Comparison of ENCODE assay signal across 8 cellular contexts in genomic region chr4:146638801-146639351, GRCh38. TPM values are rescaled to one million over a fixed set of nuclear protein-coding genes. Genes with fewer than 3 reads are reported as not detected.
DNase-seq lines count a peak whose midpoint lies in the region; ATAC-seq, FAIRE-seq and TF ChIP-seq lines count a peak whose summit lies in the region.
"Had no signal": no experiment of that assay in that cellular context is flagged by ENCODE, and none has a peak within 500 bp of the region (broad histone marks: within the 10 kb centered on the region; RNA-seq: fewer than 3 reads in every experiment).

POU4F2 (plus strand) TSS chr4:146638893; CDS start chr4:146639141, 248 bp downstream.

- no peak within 1 kb of the TSS for H2BK120ac ChIP-seq in trophoblast cell (ENCODE audit: insufficient read depth, low read length, poor library complexity)

- no peaks in the 10 kb centered on the region for H3K9me1 ChIP-seq in endothelial cell of umbilical vein (replicated peaks; ENCODE audit: control insufficient read depth, extremely low read depth, insufficient read depth, low read length)

- no peak within 1 kb of the TSS for H4K91ac ChIP-seq in trophoblast cell (ENCODE audit: low read depth, low read length)

- no peaks in the 10 kb centered on the region for H3K9me2 ChIP-seq in PC-3 (replicated peaks; ENCODE audit: low read length)

- peak within 1 kb of the TSS in 1 of 3 experiments; percentile 19 for H3K4me3 ChIP-seq in endothelial cell of umbilical vein (replicated peaks in 1 of 3; ENCODE audit: insufficient read depth in 1 of 3, low read depth in 1 of 3, low read length in 3 of 3)
- H3K4me3 ChIP-seq in trophoblast cell (ENCODE audit: low read depth, low read length) = no peak within 1 kb of the TSS
- no peak within 1 kb of the TSS for H3K4me3 ChIP-seq in PC-3 (ENCODE audit: low read length)
- no peak within 1 kb of the TSS for H3K4me3 ChIP-seq in effector memory CD4-positive, alpha-beta T cell (ENCODE audit: insufficient read depth, low read depth, low read length, poor library complexity, severe bottlenecking)

- H3K18ac ChIP-seq in trophoblast cell (ENCODE audit: low read length) = no peak within 1 kb of the TSS

- no peak within 1 kb of the TSS for H3K4ac ChIP-seq in trophoblast cell (ENCODE audit: low read depth, low read length)

- dilution Hi-C loops in endothelial cell of umbilical vein (cut with MboI; ENCODE audit: extremely low pct_ligation_motif_present, low sequenced_read_pairs) = no loop called here

- no peaks in the 10 kb centered on the region for H3K79me1 ChIP-seq in trophoblast cell (ENCODE audit: low read length)

- no peaks in the 10 kb centered on the region for H3K79me2 ChIP-seq in endothelial cell of umbilical vein (ENCODE audit: control insufficient read depth, insufficient read depth, low read length)
- no peaks in the 10 kb centered on the region for H3K79me2 ChIP-seq in trophoblast cell (ENCODE audit: control insufficient read depth, insufficient read depth, low read length, poor library complexity)
- H3K79me2 ChIP-seq in PC-3 (ENCODE audit: low read length) = no peaks in the 10 kb centered on the region

- WGBS in trophoblast cell (ENCODE audit: extremely low coverage, insufficient coverage, insufficient read length) = no CpG with 5 or more reads among the region's 64 CpGs

- no peak for TF ChIP-seq CTCF in endothelial cell of umbilical vein (IDR thresholded peaks at IDR 0.05; ENCODE audit: extremely low read depth in 1 of 2, insufficient read depth in 1 of 2, low read depth in 1 of 2, low read length in 2 of 2)
- TF ChIP-seq CTCF in PC-3 (conservative IDR thresholded peaks at IDR 0.05; ENCODE audit: low read depth, low read length) = no peak

- intact Hi-C loops in endothelial cell of umbilical vein (cut with micrococcal nuclease) (loop anchor here (5.0 kb wide), 1 partner anchor 297 kb away; no protein-coding TSS in a partner anchor), PC-3 (cut with micrococcal nuclease) (no loop called here)

- BruUV-seq in endothelial cell of umbilical vein (replicated peaks; lab: Mats Ljungman, UMichigan) = no TSS peak
- no TSS peak for BruUV-seq in PC-3 (replicated peaks; lab: Mats Ljungman, UMichigan)

- no peak within 1 kb of the TSS for H2AFZ ChIP-seq in endothelial cell of umbilical vein (ENCODE audit: low read depth, low read length)
- H2AFZ ChIP-seq in trophoblast cell (ENCODE audit: insufficient read depth, low read length, poor library complexity) = peak within 1 kb of the TSS; percentile 27
- H2AFZ ChIP-seq in PC-3 (ENCODE audit: low read length) = no peak within 1 kb of the TSS

- H3K36me3 ChIP-seq in endothelial cell of umbilical vein (ENCODE audit: control insufficient read depth in 2 of 2, extremely low read depth in 1 of 2, insufficient read depth in 2 of 2, low read length in 2 of 2) (no peaks in the 10 kb centered on the region), trophoblast cell (ENCODE audit: control insufficient read depth in 1 of 2, insufficient read depth in 2 of 2, low read length in 2 of 2) (no peaks in the 10 kb centered on the region), PC-3 (ENCODE audit: low read depth, low read length) (no peaks in the 10 kb centered on the region)
- no peaks in the 10 kb centered on the region for H3K36me3 ChIP-seq in effector memory CD4-positive, alpha-beta T cell (ENCODE audit: control insufficient read depth, insufficient read depth, low read length)

- H3K9me3 ChIP-seq in endothelial cell of umbilical vein (replicated peaks; ENCODE audit: control insufficient read depth, insufficient read depth, low read length) (no peaks in the 10 kb centered on the region), trophoblast cell (ENCODE audit: insufficient read depth, low read depth, low read length) (peaks cover 8% of the 10 kb centered on the region), PC-3 (ENCODE audit: low read length) (no peaks in the 10 kb centered on the region)
- H3K9me3 ChIP-seq in effector memory CD4-positive, alpha-beta T cell (ENCODE audit: control insufficient read depth, low read length) = no peaks in the 10 kb centered on the region

- H3K14ac ChIP-seq in trophoblast cell (ENCODE audit: low read length) = no peak within 1 kb of the TSS

- no peak within 1 kb of the TSS for H3K9ac ChIP-seq in endothelial cell of umbilical vein (replicated peaks; ENCODE audit: extremely low read depth, insufficient read depth, low read length)
- H3K9ac ChIP-seq in trophoblast cell (ENCODE audit: low read length) = no peak within 1 kb of the TSS
- H3K9ac ChIP-seq in PC-3 (ENCODE audit: low read length) = no peak within 1 kb of the TSS

- no peak within 1 kb of the TSS for H2BK5ac ChIP-seq in trophoblast cell (ENCODE audit: low read depth, low read length, poor library complexity)

- no peaks in the 10 kb centered on the region for H3F3A ChIP-seq in PC-3 (ENCODE audit: low read length, unreplicated experiment)

- CTCF ChIA-PET in endothelial cell of umbilical vein (lab: Charles Lee) (interaction anchor here (1.2 kb wide), 1 partner anchor 296 kb away, joined by 3 read pairs; no protein-coding TSS in a partner anchor), PC-3 (lab: Charles Lee) (no interaction called here)

- no peak within 1 kb of the TSS for H3K27ac ChIP-seq in endothelial cell of umbilical vein (ENCODE audit: insufficient read depth, low read depth, low read length)
- no peak within 1 kb of the TSS for H3K27ac ChIP-seq in trophoblast cell (ENCODE audit: low read depth, low read length)
- H3K27ac ChIP-seq in PC-3 (ENCODE audit: low read length) = no peak within 1 kb of the TSS
- H3K27ac ChIP-seq in effector memory CD4-positive, alpha-beta T cell (ENCODE audit: insufficient read depth, low read length, poor library complexity, severe bottlenecking) = no peak within 1 kb of the TSS

- peak within 1 kb of the TSS; percentile 53 for H3K4me2 ChIP-seq in endothelial cell of umbilical vein (ENCODE audit: insufficient read depth, low read length)
- peak within 1 kb of the TSS; percentile 59 for H3K4me2 ChIP-seq in trophoblast cell (ENCODE audit: low read length)
- no peak within 1 kb of the TSS for H3K4me2 ChIP-seq in PC-3 (ENCODE audit: low read length)

- H4K8ac ChIP-seq in trophoblast cell (ENCODE audit: low read depth, low read length) = no peak within 1 kb of the TSS

- no peak within 1 kb of the TSS for H3K23ac ChIP-seq in trophoblast cell (ENCODE audit: low read length)

- in situ Hi-C loops in G401 (cut with HindIII; ENCODE audit: low sequenced_read_pairs) = no loop called here

- H4K20me1 ChIP-seq in endothelial cell of umbilical vein (replicated peaks; ENCODE audit: control insufficient read depth, extremely low read depth, insufficient read depth, low read length) (no peaks in the 10 kb centered on the region), PC-3 (ENCODE audit: low read length) (no peaks in the 10 kb centered on the region)

- H3K27me3 ChIP-seq in endothelial cell of umbilical vein (ENCODE audit: control insufficient read depth in 2 of 2, insufficient read depth in 2 of 2, low read length in 2 of 2) (peaks cover 68 to 90% of the 10 kb centered on the region in 2 experiments), trophoblast cell (ENCODE audit: insufficient read depth, low read length) (peaks cover 50% of the 10 kb centered on the region), PC-3 (ENCODE audit: low read length) (peaks cover 37% of the 10 kb centered on the region)
- peaks cover 56% of the 10 kb centered on the region for H3K27me3 ChIP-seq in effector memory CD4-positive, alpha-beta T cell (replicated peaks; ENCODE audit: control insufficient read depth, insufficient read depth, low read length, poor library complexity, severe bottlenecking)

- no peak within 1 kb of the TSS for H4K12ac ChIP-seq in trophoblast cell (ENCODE audit: low read depth, low read length)

- no peak within 1 kb of the TSS for H2AK5ac ChIP-seq in trophoblast cell (ENCODE audit: low read length)

- no peak for TF ChIP-seq POLR2A in endothelial cell of umbilical vein (IDR thresholded peaks at IDR 0.05; ENCODE audit: low read depth, low read length)

- POLR2A ChIA-PET in endothelial cell of umbilical vein (lab: Charles Lee) (no interaction called here), PC-3 (lab: Charles Lee; ENCODE audit: unreplicated experiment) (no interaction called here)

- no peak within 1 kb of the TSS for H2BK12ac ChIP-seq in trophoblast cell (ENCODE audit: low read length)

- no peak for ATAC-seq in PC-3

- peaks cover 3% of the 10 kb centered on the region for H3K4me1 ChIP-seq in endothelial cell of umbilical vein (ENCODE audit: control insufficient read depth, extremely low read depth, insufficient read depth, low read length)
- H3K4me1 ChIP-seq in trophoblast cell (ENCODE audit: control insufficient read depth in 1 of 2, insufficient read depth in 2 of 2, low read length in 2 of 2) = peaks cover 8% of the 10 kb centered on the region in 2 experiments
- H3K4me1 ChIP-seq in PC-3 (ENCODE audit: insufficient read depth, low read length) = no peaks in the 10 kb centered on the region
- peaks cover 11% of the 10 kb centered on the region for H3K4me1 ChIP-seq in effector memory CD4-positive, alpha-beta T cell (ENCODE audit: control insufficient read depth, insufficient read depth, low read length, poor library complexity, severe bottlenecking)

- DNase-seq in G401 (ENCODE audit: low spot score) = peak; percentile 10
- DNase-seq in NCI-H1105 treated with DMSO at 0.1 percent for 48 hours (lab: John Stamatoyannopoulos, UW) = peak; percentile 41
- DNase-seq in endothelial cell of umbilical vein (ENCODE audit: low read depth, low spot score) = peak; percentile 23
- DNase-seq in trophoblast cell = no peak
- no peak for DNase-seq in PC-3
- no peak for DNase-seq in Ammon's horn (ENCODE audit: low spot score)
- DNase-seq in effector memory CD4-positive, alpha-beta T cell = no peak
- DNase-seq: T1000 had no signal

- peak; percentile 46 for FAIRE-seq in endothelial cell of umbilical vein (lab: Jason Lieb, UNC)

TF ChIP-seq in endothelial cell of umbilical vein, 7 proteins besides CTCF, POLR2A, EP300 and RAD21 (continues in another document):
- peak; percentile 73 for TF ChIP-seq EZH2 (IDR thresholded peaks at IDR 0.05; ENCODE audit: borderline replicate concordance, low read depth, low read length, severe bottlenecking)
- TF ChIP-seq MAX (IDR thresholded peaks at IDR 0.05; ENCODE audit: insufficient read depth, insufficient read length) = no peak

RNA-seq across cellular contexts. Expression of gene POU4F2, which starts in this region (rescaled TPM):
- not detected in 2 replicates for total RNA-seq in G401 (2014; rRNA removed; shearing (Covaris generic))
- not detected in 2 replicates for total RNA-seq in endothelial cell of umbilical vein
- polyA plus RNA-seq in endothelial cell of umbilical vein = not detected in 2 replicates
- not detected in 2 replicates for polyA plus RNA-seq in endothelial cell of umbilical vein (2011; cell fraction: cytosol; rRNA removed)
- polyA plus RNA-seq in endothelial cell of umbilical vein (2011; cell fraction: nucleus; rRNA removed) = not detected in 2 replicates
- polyA plus RNA-seq in endothelial cell of umbilical vein (2012) = not detected in 2 replicates
- not detected in 2 replicates for polyA minus RNA-seq in endothelial cell of umbilical vein
- polyA minus RNA-seq in endothelial cell of umbilical vein (2011; cell fraction: cytosol; rRNA and poly(A)+ RNA removed) = not detected
- not detected in 2 replicates for polyA minus RNA-seq in endothelial cell of umbilical vein (2011; cell fraction: nucleus; rRNA and poly(A)+ RNA removed)
- not detected in 2 replicates for polyA plus RNA-seq in trophoblast cell (2013)
- not detected in 2 replicates for total RNA-seq in PC-3 (2014; rRNA removed)

Comparison
In these comparisons a context has a peak if more than half of its experiments do, and no peak if none do; other contexts are left out.
1. Peak in DNase-seq in G401; RNA of the gene not detected or under 1 TPM.
2. Peak in DNase-seq and H3K4me2 ChIP-seq in endothelial cell of umbilical vein; RNA of the gene not detected or under 1 TPM.